ENCODE assay signal across 2 cellular contexts in the genomic region with DNA sequence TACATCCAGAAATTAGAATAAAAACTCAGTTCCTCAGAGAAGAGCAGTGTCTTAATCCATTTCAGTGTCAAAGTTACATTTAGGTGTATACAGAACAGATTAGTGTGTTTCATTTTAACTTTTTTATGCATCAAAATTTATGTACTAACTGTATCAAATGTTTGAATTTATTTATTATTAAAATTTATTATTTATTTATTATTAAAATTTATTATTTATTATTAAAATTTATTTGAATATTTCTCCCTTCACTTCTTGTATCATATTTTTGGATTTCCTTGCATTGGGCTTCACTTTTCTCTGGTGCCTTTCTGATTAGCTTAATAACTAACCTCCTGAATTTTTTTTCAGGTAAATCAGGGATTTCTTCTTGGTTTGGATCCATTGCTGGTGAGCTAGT.
TF ChIP-seq lines count a peak whose summit lies in the region.

No MANE protein-coding gene starts in this region.

TF ChIP-seq in HCT116, 20 proteins besides CTCF, POLR2A, EP300 and RAD21 (continued from another document):
- TF ChIP-seq, protein P1, sequence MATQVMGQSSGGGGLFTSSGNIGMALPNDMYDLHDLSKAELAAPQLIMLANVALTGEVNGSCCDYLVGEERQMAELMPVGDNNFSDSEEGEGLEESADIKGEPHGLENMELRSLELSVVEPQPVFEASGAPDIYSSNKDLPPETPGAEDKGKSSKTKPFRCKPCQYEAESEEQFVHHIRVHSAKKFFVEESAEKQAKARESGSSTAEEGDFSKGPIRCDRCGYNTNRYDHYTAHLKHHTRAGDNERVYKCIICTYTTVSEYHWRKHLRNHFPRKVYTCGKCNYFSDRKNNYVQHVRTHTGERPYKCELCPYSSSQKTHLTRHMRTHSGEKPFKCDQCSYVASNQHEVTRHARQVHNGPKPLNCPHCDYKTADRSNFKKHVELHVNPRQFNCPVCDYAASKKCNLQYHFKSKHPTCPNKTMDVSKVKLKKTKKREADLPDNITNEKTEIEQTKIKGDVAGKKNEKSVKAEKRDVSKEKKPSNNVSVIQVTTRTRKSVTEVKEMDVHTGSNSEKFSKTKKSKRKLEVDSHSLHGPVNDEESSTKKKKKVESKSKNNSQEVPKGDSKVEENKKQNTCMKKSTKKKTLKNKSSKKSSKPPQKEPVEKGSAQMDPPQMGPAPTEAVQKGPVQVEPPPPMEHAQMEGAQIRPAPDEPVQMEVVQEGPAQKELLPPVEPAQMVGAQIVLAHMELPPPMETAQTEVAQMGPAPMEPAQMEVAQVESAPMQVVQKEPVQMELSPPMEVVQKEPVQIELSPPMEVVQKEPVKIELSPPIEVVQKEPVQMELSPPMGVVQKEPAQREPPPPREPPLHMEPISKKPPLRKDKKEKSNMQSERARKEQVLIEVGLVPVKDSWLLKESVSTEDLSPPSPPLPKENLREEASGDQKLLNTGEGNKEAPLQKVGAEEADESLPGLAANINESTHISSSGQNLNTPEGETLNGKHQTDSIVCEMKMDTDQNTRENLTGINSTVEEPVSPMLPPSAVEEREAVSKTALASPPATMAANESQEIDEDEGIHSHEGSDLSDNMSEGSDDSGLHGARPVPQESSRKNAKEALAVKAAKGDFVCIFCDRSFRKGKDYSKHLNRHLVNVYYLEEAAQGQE (IDR thresholded peaks at IDR 0.05; ENCODE audit: low read depth) = no peak
- no peak for TF ChIP-seq POLR2AphosphoS5 (IDR thresholded peaks at IDR 0.05; ENCODE audit: low read depth, low read length)
- no peak for TF ChIP-seq JUND (IDR thresholded peaks at IDR 0.05)
- no peak for TF ChIP-seq EGR1 (IDR thresholded peaks at IDR 0.05; ENCODE audit: low read depth)
- TF ChIP-seq EZH2 (IDR thresholded peaks at IDR 0.05) = no peak
- no peak for TF ChIP-seq ZFX (IDR thresholded peaks at IDR 0.05)
- TF ChIP-seq, protein P2, sequence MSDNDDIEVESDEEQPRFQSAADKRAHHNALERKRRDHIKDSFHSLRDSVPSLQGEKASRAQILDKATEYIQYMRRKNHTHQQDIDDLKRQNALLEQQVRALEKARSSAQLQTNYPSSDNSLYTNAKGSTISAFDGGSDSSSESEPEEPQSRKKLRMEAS (IDR thresholded peaks at IDR 0.05) = no peak
- TF ChIP-seq, protein P3, sequence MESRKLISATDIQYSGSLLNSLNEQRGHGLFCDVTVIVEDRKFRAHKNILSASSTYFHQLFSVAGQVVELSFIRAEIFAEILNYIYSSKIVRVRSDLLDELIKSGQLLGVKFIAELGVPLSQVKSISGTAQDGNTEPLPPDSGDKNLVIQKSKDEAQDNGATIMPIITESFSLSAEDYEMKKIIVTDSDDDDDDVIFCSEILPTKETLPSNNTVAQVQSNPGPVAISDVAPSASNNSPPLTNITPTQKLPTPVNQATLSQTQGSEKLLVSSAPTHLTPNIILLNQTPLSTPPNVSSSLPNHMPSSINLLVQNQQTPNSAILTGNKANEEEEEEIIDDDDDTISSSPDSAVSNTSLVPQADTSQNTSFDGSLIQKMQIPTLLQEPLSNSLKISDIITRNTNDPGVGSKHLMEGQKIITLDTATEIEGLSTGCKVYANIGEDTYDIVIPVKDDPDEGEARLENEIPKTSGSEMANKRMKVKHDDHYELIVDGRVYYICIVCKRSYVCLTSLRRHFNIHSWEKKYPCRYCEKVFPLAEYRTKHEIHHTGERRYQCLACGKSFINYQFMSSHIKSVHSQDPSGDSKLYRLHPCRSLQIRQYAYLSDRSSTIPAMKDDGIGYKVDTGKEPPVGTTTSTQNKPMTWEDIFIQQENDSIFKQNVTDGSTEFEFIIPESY (IDR thresholded peaks at IDR 0.05; ENCODE audit: extremely low read depth, insufficient replicate concordance, low read length) = no peak
- no peak for TF ChIP-seq SIN3A (IDR thresholded peaks at IDR 0.05; ENCODE audit: low read depth)
- TF ChIP-seq SRF (IDR thresholded peaks at IDR 0.05; ENCODE audit: low read depth) = no peak
- TF ChIP-seq ZNF274 (IDR thresholded peaks at IDR 0.05; ENCODE audit: low read depth, low read length) = no peak
- TF ChIP-seq CBX3 (IDR thresholded peaks at IDR 0.05; ENCODE audit: low read depth) = no peak
- no peak for TF ChIP-seq ELF1 (IDR thresholded peaks at IDR 0.05; ENCODE audit: borderline replicate concordance, low read depth)

TF ChIP-seq in WTC11, 78 proteins besides CTCF, POLR2A, EP300 and RAD21 (continued from another document):
- TF ChIP-seq FOXK1 (CRISPR knock-in tag; IDR thresholded peaks at IDR 0.05) (no peak), MYBL2 (CRISPR knock-in tag; IDR thresholded peaks at IDR 0.05) (no peak)
